ENCODE assay signal across 8 cellular contexts in genomic region chr6:75600694-75601265, GRCh38. TPM values are rescaled to one million over a fixed set of nuclear protein-coding genes. Genes with fewer than 3 reads are reported as not detected.
DNase-seq lines count a peak whose midpoint lies in the region; ATAC-seq and TF ChIP-seq lines count a peak whose summit lies in the region.

No MANE protein-coding gene starts in this region.

- no peaks in the 10 kb centered on the region for H3K27me3 ChIP-seq in duodenal mucosa (ENCODE audit: control insufficient read depth in 1 of 2, insufficient read depth in 2 of 2, low read length in 2 of 2)
- H3K27me3 ChIP-seq in ovary: no peaks in the 10 kb centered on the region

- TF ChIP-seq CTCF in ovary (IDR thresholded peaks at IDR 0.05): no peak

- H3K9me3 ChIP-seq in ES-I3 (ENCODE audit: control insufficient read depth, insufficient read depth, low read length): no peaks in the 10 kb centered on the region
- H3K9me3 ChIP-seq in duodenal mucosa (ENCODE audit: control insufficient read depth in 1 of 2, low read length in 2 of 2): no peaks in the 10 kb centered on the region
- H3K9me3 ChIP-seq in ovary: no peaks in the 10 kb centered on the region

- DNase-seq in MV-4-11 (lab: John Stamatoyannopoulos, UW) (peak; percentile 41), ovary (no peak), T1000 (lab: John Stamatoyannopoulos, UW) (no peak), COLO668 (lab: John Stamatoyannopoulos, UW; ENCODE audit: unreplicated experiment) (no peak)

- H3K27ac ChIP-seq in duodenal mucosa (ENCODE audit: low read depth, low read length): no peak overlapping the region
- peak overlapping the region in 1 of 2 donors; percentile 100 for H3K27ac ChIP-seq in ovary

- no peak for TF ChIP-seq POLR2A in ovary (IDR thresholded peaks at IDR 0.05)

- H3K36me3 ChIP-seq in ES-I3 (ENCODE audit: insufficient read depth, low read length) (no peaks in the 10 kb centered on the region), duodenal mucosa (ENCODE audit: control insufficient read depth in 1 of 2, insufficient read depth in 2 of 2, low read length in 2 of 2) (no peaks in the 10 kb centered on the region), ovary (no peaks in the 10 kb centered on the region)

- H3K4me3 ChIP-seq in duodenal mucosa (ENCODE audit: low read depth in 1 of 2, low read length in 2 of 2): peak overlapping the region; percentile 79 to 98
- peak overlapping the region; percentile 82 for H3K4me3 ChIP-seq in ovary

- no peak for TF ChIP-seq EP300 in ovary (IDR thresholded peaks at IDR 0.05)

- peak overlapping the region; percentile 94; the same call in 1 of the 2 replicates for H3K9ac ChIP-seq in ES-I3 (ENCODE audit: low read depth, low read length)
- peak overlapping the region in 1 of 2 donors; percentile 96 for H3K9ac ChIP-seq in duodenal mucosa (ENCODE audit: low read depth in 1 of 2, low read length in 2 of 2)

- H3K4me1 ChIP-seq in ES-I3 (ENCODE audit: insufficient read depth, low read length): peaks cover 5% of the 10 kb centered on the region; the same call in 1 of the 2 replicates
- peaks cover 17 to 19% of the 10 kb centered on the region in 2 donors for H3K4me1 ChIP-seq in duodenal mucosa (ENCODE audit: control insufficient read depth in 1 of 2, insufficient read depth in 2 of 2, low read length in 2 of 2)
- H3K4me1 ChIP-seq in ovary (ENCODE audit: insufficient read depth): peaks cover 12% of the 10 kb centered on the region

- ATAC-seq in HG03135 (IDR thresholded peaks at IDR 0.05; ENCODE audit: unreplicated experiment) (no peak), GM19455 (IDR thresholded peaks at IDR 0.05; ENCODE audit: unreplicated experiment) (no peak)

- intact Hi-C loops in ovary (cut with DNase I): loop anchor here in 1 of 4 donors (5.0 kb wide), 1 partner anchor 147 kb away; the partner anchor contains the start of gene MYO6

- WGBS in ovary, 3 donors: 43 to 56% (median 49%) methylated on average over 11 of the region's 11 CpGs

RNA-seq across cellular contexts. Expression of gene SENP6, which starts 0.9 kb away (rescaled TPM):
- 100 to 1,000 TPM; 108 to 158 (median 134) TPM for total RNA-seq in ovary
- 10 to 100 TPM; 43.0 to 57.1 TPM for polyA plus RNA-seq in ovary
